29 cellular contexts compared by ENCODE assay signal in genomic region chr20:37259031-37259430, GRCh38. TPM values are rescaled to one million over a fixed set of nuclear protein-coding genes. Genes with fewer than 3 reads are reported as not detected.
"Had no signal": no experiment of that assay in that cellular context is flagged by ENCODE, and none has a peak within 500 bp of the region (broad histone marks: within the 10 kb centered on the region; RNA-seq: fewer than 3 reads in every experiment).

No MANE protein-coding gene starts in this region.

- H3K79me2 ChIP-seq: hepatocyte had no signal

- H2AFZ ChIP-seq: hepatocyte had no signal

- H3K27me3 ChIP-seq: hepatocyte, tibial nerve had no signal

- H3K4me2 ChIP-seq: hepatocyte had no signal

- FAIRE-seq: colon, frontal cortex, small intestine had no signal

- H3K4me3 ChIP-seq: esophagus muscularis mucosa, hepatocyte, stomach, suprapubic skin, tibial nerve had no signal

- H3K9me3 ChIP-seq: suprapubic skin had no signal

- H3K4me1 ChIP-seq: esophagus muscularis mucosa, stomach, tibial nerve had no signal

- DNase-seq: activated CD4-positive, alpha-beta T cell treated with anti-CD3 and anti-CD28 coated beads, Interleukin-2, amount 50 U/mL, for 1 hour; activated CD4-positive, CD25-positive, alpha-beta regulatory T cell treated with anti-CD3 and anti-CD28 coated beads, Interleukin-2, amount 50 U/mL, for 72 hours; activated CD8-positive, alpha-beta T cell treated with anti-CD3 and anti-CD28 coated beads, Interleukin-2, amount 10 ng/mL, durations not matched to agents 7 days and 5 days; brain microvascular endothelial cell; effector memory CD8-positive, alpha-beta T cell; glutamatergic neuron; left ventricle myocardium superior; mammary epithelial cell; midbrain; natural killer cell; nucleus accumbens; small intestine; stimulated activated CD4-positive, alpha-beta T cell treated with anti-CD3 and anti-CD28 coated beads, Interleukin-2, amount 100 ng/mL, for 24 hours; stomach had no signal

- H3K36me3 ChIP-seq: brain microvascular endothelial cell, esophagus muscularis mucosa, stomach, suprapubic skin, tibial nerve had no signal

- H3K27ac ChIP-seq: brain microvascular endothelial cell, esophagus muscularis mucosa, hepatocyte, stomach, suprapubic skin, tibial nerve, VCaP had no signal

- ATAC-seq: activated CD8-positive, alpha-beta T cell treated with anti-CD3 and anti-CD28 coated beads, Interleukin-2, amount 10 ng/mL, durations not matched to agents 7 days and 5 days; effector memory CD8-positive, alpha-beta T cell; left ventricle myocardium superior; natural killer cell; sciatic nerve; stimulated activated memory B cell treated with anti-CD40 and anti-IgM and Interleukin-4, amounts not matched to agents 10 μg/mL and 1 μg/mL and 100 μg/mL, for 72 hours had no signal

RNA-seq across cellular contexts. Expression of gene GHRH, which starts 2.6 kb away (rescaled TPM):
- total RNA-seq: activated CD8-positive, alpha-beta T cell treated with anti-CD3 and anti-CD28 coated beads, Interleukin-2, amount 10 ng/mL, durations not matched to agents 7 days and 5 days; activated naive CD4-positive, alpha-beta T cell treated with anti-CD3 and anti-CD28 coated beads, Interleukin-2, amount 50 U/mL, for 72 hours; activated T-helper 1 cell treated with anti-CD3 and anti-CD28 coated beads, Interleukin-12 subunit alpha, Interleukin-12 subunit beta, Interleukin-2, Interleukin-4 antibody, amounts not matched to agents 30 ng/mL and 10 ng/mL and 1 ng/mL, durations not matched to agents 14 hours and 24 hours and 36 hours; aorta; dermis microvascular lymphatic vessel endothelial cell; esophagus muscularis mucosa; frontal cortex; hepatocyte; left ventricle myocardium superior; mammary epithelial cell; natural killer cell; sciatic nerve; stomach; suprapubic skin; tibial nerve; urinary bladder had no signal
- polyA plus RNA-seq: adipose tissue, aorta, hepatocyte, mammary epithelial cell, small intestine, stomach, urinary bladder had no signal
